1 cellular context compared by ENCODE assay signal in genomic region chr9:91927912-91928510, GRCh38.
TF ChIP-seq lines count a peak whose summit lies in the region.

No MANE protein-coding gene starts in this region.

TF ChIP-seq in IMR-90, 13 proteins besides CTCF, POLR2A, EP300 and RAD21 (continued from another document):
- TF ChIP-seq ELK1 (IDR thresholded peaks at IDR 0.05; ENCODE audit: borderline replicate concordance, low read depth, low read length) (no peak), BHLHE40 (IDR thresholded peaks at IDR 0.05; ENCODE audit: low read depth, low read length) (no peak), USF2 (IDR thresholded peaks at IDR 0.05; ENCODE audit: low read depth, low read length) (no peak), MAZ (IDR thresholded peaks at IDR 0.05; ENCODE audit: borderline replicate concordance, low read depth, low read length) (no peak), CHD1 (IDR thresholded peaks at IDR 0.05; ENCODE audit: low read depth, low read length) (no peak), FOS (IDR thresholded peaks at IDR 0.05; ENCODE audit: low read depth, low read length) (no peak), SMC3 (IDR thresholded peaks at IDR 0.05; ENCODE audit: low read depth, low read length) (no peak), RFX5 (IDR thresholded peaks at IDR 0.05; ENCODE audit: low read depth, low read length) (no peak)
